In the genomic region with DNA sequence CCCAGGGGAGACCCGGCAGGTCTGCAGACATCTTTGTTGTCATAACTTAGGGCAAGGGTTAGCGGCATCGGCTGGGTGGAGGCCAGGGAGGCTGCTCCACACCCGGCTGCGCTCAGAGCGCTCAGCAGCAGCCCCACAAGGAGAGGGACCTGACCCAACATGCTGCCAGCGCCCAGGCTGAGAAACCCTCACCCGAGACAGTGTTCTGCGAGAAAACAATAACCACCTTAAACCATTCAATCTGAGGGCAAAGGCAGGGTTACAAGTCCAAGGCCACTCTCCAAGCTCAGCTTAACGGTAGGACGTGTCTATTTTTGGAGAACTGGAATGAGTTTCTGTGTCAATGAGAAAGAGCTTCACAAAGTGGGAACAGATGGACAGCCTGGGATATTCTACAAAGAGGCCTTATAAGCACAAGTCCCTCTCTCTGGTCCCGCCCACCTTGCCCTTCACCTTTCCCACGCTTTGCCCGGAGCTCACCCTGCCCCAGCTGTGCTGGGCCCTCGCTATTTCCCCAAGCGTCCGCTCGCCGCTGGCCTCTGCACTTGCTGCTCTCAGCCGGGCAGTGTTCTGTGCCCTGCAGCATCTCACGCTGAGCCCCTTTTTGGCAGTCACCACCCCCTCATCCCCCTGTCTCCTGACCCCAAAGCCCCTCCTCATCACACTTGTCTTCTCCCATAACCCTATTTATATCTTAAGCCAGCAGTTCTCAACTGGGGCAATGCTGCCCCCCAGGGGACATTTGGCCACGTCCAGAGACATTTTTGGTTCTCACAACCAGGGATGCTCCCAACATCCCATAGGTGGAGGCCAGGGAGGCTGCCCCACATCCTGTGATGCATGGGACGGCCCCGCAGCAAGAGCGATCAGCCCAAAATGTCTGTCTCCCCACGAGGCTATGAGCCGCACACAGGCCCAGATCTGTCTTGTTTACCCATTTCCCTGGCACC, we compare ENCODE assay signal across 11 cellular contexts. TPM values are rescaled to one million over a fixed set of nuclear protein-coding genes. Genes with fewer than 3 reads are reported as not detected.
DNase-seq lines count a peak whose midpoint lies in the region; ATAC-seq, FAIRE-seq and TF ChIP-seq lines count a peak whose summit lies in the region.
"Had no signal": no experiment of that assay in that cellular context is flagged by ENCODE, and none has a peak within 500 bp of the region (broad histone marks: within the 10 kb centered on the region; RNA-seq: fewer than 3 reads in every experiment).

No MANE protein-coding gene starts in this region.

- intact Hi-C loops in sciatic nerve (cut with DNase I), result no loop called here

- DNase-seq in LNCaP clone FGC (ENCODE audit: low read depth), result no peak
- no peak for DNase-seq in epithelial cell of proximal tubule (ENCODE audit: low read depth)
- no peak for DNase-seq in sciatic nerve (ENCODE audit: low spot score)
- DNase-seq in activated CD4-positive, alpha-beta T cell treated with anti-CD3 and anti-CD28 coated beads for 4 hours, result no peak
- DNase-seq in activated naive CD4-positive, alpha-beta T cell treated with Interleukin-2 at 50 U/mL for 16 hours, result no peak
- DNase-seq in GM12892 (ENCODE audit: insufficient read length), result no peak
- DNase-seq: activated T-cell treated with anti-CD3 and anti-CD28 coated beads, Interleukin-2, amount 50 U/mL, for 72 hours; immature natural killer cell; NCI-H526 treated with DMSO at 0.1 percent for 48 hours; occipital lobe; T-helper 2 cell had no signal

- TF ChIP-seq POLR2A in GM12892 (IDR thresholded peaks at IDR 0.05; ENCODE audit: low read depth, low read length), result no peak

- TF ChIP-seq CTCF in LNCaP clone FGC (IDR thresholded peaks at IDR 0.05; ENCODE audit: control insufficient read depth, extremely low read depth, insufficient read depth), result peak; percentile 18; the same call in 1 of the 2 replicates
- TF ChIP-seq CTCF in epithelial cell of proximal tubule (conservative IDR thresholded peaks at IDR 0.05; ENCODE audit: low read depth, low read length), result peak; percentile 28

- FAIRE-seq in GM12892 (lab: Jason Lieb, UNC), result no peak

- H3K4me3 ChIP-seq in LNCaP clone FGC (ENCODE audit: low read depth, low read length), result no peak overlapping the region
- no peak overlapping the region for H3K4me3 ChIP-seq in epithelial cell of proximal tubule (ENCODE audit: low read depth, low read length)

- ATAC-seq in sciatic nerve, result peak; percentile 76
- ATAC-seq: activated T-cell treated with anti-CD3 and anti-CD28 coated beads, Interleukin-2, amount 50 U/mL, for 72 hours had no signal

RNA-seq across cellular contexts. Expression of a gene that starts 17.6 kb away (rescaled TPM):
- total RNA-seq in epithelial cell of proximal tubule (53.8 and 68.7 TPM in 2 replicates), sciatic nerve (112 TPM)
- polyA plus RNA-seq in GM12892 (2012; ENCODE audit: missing spikeins), result 30.1 TPM

RNA-seq across cellular contexts. Expression of a gene that starts 24.2 kb away (rescaled TPM):
- total RNA-seq in epithelial cell of proximal tubule, result 17.3 and 33.8 TPM in 2 replicates
- total RNA-seq in sciatic nerve, result 1.2 TPM
- polyA plus RNA-seq in GM12892 (2012; ENCODE audit: missing spikeins), result 0.64 TPM

RNA-seq across cellular contexts. Expression of a gene that starts 36.9 kb away (rescaled TPM):
- total RNA-seq in epithelial cell of proximal tubule (13.8 and 21.1 TPM in 2 replicates), sciatic nerve (12.9 TPM)
- polyA plus RNA-seq in GM12892 (2012; ENCODE audit: missing spikeins), result 6.9 TPM

RNA-seq across cellular contexts. Expression of a gene that starts 49.2 kb away (rescaled TPM):
- total RNA-seq in epithelial cell of proximal tubule, result 1.8 and 24.4 TPM in 2 replicates
- total RNA-seq in sciatic nerve, result 1.4 TPM
- not detected for polyA plus RNA-seq in GM12892 (2012; ENCODE audit: missing spikeins)
- total RNA-seq: occipital lobe had no signal
- polyA plus RNA-seq: immature natural killer cell had no signal

RNA-seq across cellular contexts. Expression of a gene that starts 57.7 kb away (rescaled TPM):
- total RNA-seq in epithelial cell of proximal tubule, result 0.40 and 0.51 TPM in 2 replicates
- total RNA-seq in sciatic nerve, result not detected
- polyA plus RNA-seq in GM12892 (2012; ENCODE audit: missing spikeins), result not detected
- total RNA-seq: occipital lobe had no signal
